In the genomic region with DNA sequence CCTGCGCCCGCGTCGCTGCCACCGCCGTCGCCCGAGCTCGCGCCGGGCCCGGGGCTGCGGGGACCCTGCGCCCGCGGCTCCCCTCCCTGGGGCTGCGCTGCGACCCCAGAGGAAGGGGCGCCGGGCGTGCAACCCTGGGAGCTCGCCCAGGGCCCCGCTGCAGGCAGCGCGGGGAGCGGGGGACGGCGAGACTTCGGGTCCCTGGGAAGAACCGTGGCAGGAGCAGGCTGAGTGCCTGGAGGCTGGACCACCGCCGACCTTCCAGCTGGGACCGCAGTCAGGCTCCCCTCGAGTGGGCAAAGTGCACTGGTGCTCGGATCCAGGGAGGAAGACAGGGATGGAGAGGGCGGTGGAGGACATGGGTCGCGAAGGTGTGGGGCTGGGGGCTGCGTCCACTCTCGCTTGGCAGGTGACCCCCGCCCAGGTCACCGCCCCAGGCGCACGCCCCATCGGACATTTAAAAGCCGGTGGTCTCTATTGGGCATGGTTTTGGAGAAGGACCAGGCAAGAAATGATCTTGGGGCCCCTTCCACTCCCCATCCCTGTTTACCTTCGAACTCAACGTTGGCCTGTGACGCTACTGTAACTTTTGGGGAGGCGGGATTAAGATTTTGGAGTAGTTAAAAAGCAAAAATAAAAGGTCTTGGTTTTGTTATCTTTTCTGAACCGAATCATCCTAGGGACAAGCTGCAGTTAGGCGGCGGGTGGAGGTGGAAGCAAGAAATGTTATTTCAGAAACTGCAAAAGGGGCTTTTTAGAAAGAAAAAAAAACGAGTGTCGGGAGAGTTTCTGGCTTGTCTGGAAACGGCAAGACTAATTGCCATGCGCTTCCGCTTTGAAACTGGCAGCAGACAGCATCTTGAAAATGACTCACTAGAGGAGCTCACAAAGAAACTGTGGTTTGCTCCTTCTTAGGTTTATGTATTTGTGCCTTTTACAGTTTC, we compare ENCODE assay signal across 1 cellular context.
TF ChIP-seq lines count a peak whose summit lies in the region.

No MANE protein-coding gene starts in this region.

TF ChIP-seq in SK-N-SH treated with all-trans-retinoic acid at 6 μM for 48 hours, 23 proteins besides CTCF, POLR2A, EP300 and RAD21 (continued from another document):
- TF ChIP-seq CSRNP3 (CRISPR knock-in tag; IDR thresholded peaks at IDR 0.05) (no peak), SNAI2 (CRISPR knock-in tag; IDR thresholded peaks at IDR 0.05) (no peak), ZC3H10 (CRISPR knock-in tag; IDR thresholded peaks at IDR 0.05) (no peak), OSR1 (CRISPR knock-in tag; IDR thresholded peaks at IDR 0.05) (no peak), ISL1 (CRISPR knock-in tag; IDR thresholded peaks at IDR 0.05) (no peak), ZFP30 (CRISPR knock-in tag; IDR thresholded peaks at IDR 0.05) (no peak), ESRRG (CRISPR knock-in tag; IDR thresholded peaks at IDR 0.05) (no peak)
- TF ChIP-seq, protein P1, sequence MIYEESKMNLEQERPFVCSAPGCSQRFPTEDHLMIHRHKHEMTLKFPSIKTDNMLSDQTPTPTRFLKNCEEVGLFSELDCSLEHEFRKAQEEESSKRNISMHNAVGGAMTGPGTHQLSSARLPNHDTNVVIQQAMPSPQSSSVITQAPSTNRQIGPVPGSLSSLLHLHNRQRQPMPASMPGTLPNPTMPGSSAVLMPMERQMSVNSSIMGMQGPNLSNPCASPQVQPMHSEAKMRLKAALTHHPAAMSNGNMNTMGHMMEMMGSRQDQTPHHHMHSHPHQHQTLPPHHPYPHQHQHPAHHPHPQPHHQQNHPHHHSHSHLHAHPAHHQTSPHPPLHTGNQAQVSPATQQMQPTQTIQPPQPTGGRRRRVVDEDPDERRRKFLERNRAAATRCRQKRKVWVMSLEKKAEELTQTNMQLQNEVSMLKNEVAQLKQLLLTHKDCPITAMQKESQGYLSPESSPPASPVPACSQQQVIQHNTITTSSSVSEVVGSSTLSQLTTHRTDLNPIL (CRISPR knock-in tag; IDR thresholded peaks at IDR 0.05; ENCODE audit: low read depth) = no peak
